Comparison of ENCODE assay signal across 10 cellular contexts in genomic region chr16:53913082-53913870, GRCh38.
DNase-seq lines count a peak whose midpoint lies in the region; ATAC-seq and TF ChIP-seq lines count a peak whose summit lies in the region.
"Had no signal": no experiment of that assay in that cellular context is flagged by ENCODE, and none has a peak within 500 bp of the region (broad histone marks: within the 10 kb centered on the region; RNA-seq: fewer than 3 reads in every experiment).

No MANE protein-coding gene starts in this region.

- H3K4me3 ChIP-seq in right cardiac atrium (ENCODE audit: low read length), result no peak overlapping the region
- H3K4me3 ChIP-seq in WERI-Rb-1 (ENCODE audit: low read depth, low read length), result no peak overlapping the region

- no peaks in the 10 kb centered on the region for H3K36me3 ChIP-seq in WERI-Rb-1

- no peaks in the 10 kb centered on the region for H3K9me3 Mint-ChIP-seq in activated naive CD4-positive, alpha-beta T cell treated with anti-CD3 and anti-CD28 coated beads, Interleukin-2, amount 50 U/mL, for 72 hours

- WGBS in right cardiac atrium, result 59% methylated on average over 7 of the region's 7 CpGs

- H3K27me3 ChIP-seq in right cardiac atrium (ENCODE audit: control insufficient read depth, insufficient read depth), result no peaks in the 10 kb centered on the region
- no peaks in the 10 kb centered on the region for H3K27me3 ChIP-seq in WERI-Rb-1 (ENCODE audit: insufficient read depth, low read depth, severe bottlenecking)

- H3K9me3 ChIP-seq in right cardiac atrium (ENCODE audit: control insufficient read depth, low read length) (no peaks in the 10 kb centered on the region), WERI-Rb-1 (ENCODE audit: severe bottlenecking) (no peaks in the 10 kb centered on the region)

- DNase-seq in stimulated activated CD4-positive, alpha-beta T cell treated with anti-CD3 and anti-CD28 coated beads, Interleukin-1b, Interleukin-23, amount 100 ng/mL, for 48 hours, result peak; percentile 27
- DNase-seq in stimulated activated CD4-positive, alpha-beta T cell treated with anti-CD3 and anti-CD28 coated beads, Interleukin-2, amount 100 ng/mL, for 48 hours, result no peak
- DNase-seq in activated naive CD4-positive, alpha-beta T cell treated with anti-CD3 and anti-CD28 coated beads, Interleukin-2, amount 50 U/mL, for 72 hours (ENCODE audit: low spot score in 2 of 2), result peak in 1 of 2 donors; percentile 10
- peak in 1 of 3 donors; percentile 31 for DNase-seq in right cardiac atrium
- DNase-seq in RKO (ENCODE audit: low spot score), result no peak
- no peak for DNase-seq in WERI-Rb-1
- DNase-seq in occipital lobe (lab: John Stamatoyannopoulos, UW), result no peak
- no peak for DNase-seq in NCI-H1092 (lab: John Stamatoyannopoulos, UW)
- DNase-seq: glutamatergic neuron; stimulated activated CD4-positive, alpha-beta T cell treated with anti-CD3 and anti-CD28 coated beads, Interleukin-4, amount 100 ng/mL, for 24 hours had no signal

- no peaks in the 10 kb centered on the region for H3K36me3 Mint-ChIP-seq in activated naive CD4-positive, alpha-beta T cell treated with anti-CD3 and anti-CD28 coated beads, Interleukin-2, amount 50 U/mL, for 72 hours

- peak in 1 of 2 donors; percentile 36 for ATAC-seq in activated naive CD4-positive, alpha-beta T cell treated with anti-CD3 and anti-CD28 coated beads, Interleukin-2, amount 50 U/mL, for 72 hours
- ATAC-seq in right cardiac atrium, result peak; percentile 43 to 82

- H3K4me1 ChIP-seq in right cardiac atrium (ENCODE audit: control insufficient read depth, insufficient read depth, low read length), result peaks cover 8% of the 10 kb centered on the region

- H3K27ac ChIP-seq in right cardiac atrium (ENCODE audit: low read length) (peak overlapping the region; percentile 87), WERI-Rb-1 (no peak overlapping the region)

- TF ChIP-seq CTCF in WERI-Rb-1 (IDR thresholded peaks at IDR 0.05; ENCODE audit: low read depth, low read length), result no peak

- intact Hi-C loops in right cardiac atrium (cut with DNase I), result no loop called here

- H3K27ac Mint-ChIP-seq in activated naive CD4-positive, alpha-beta T cell treated with anti-CD3 and anti-CD28 coated beads, Interleukin-2, amount 50 U/mL, for 72 hours, result peak overlapping the region; percentile 64 to 84
